Comparison of ENCODE assay signal across 1 cellular context in the genomic region with DNA sequence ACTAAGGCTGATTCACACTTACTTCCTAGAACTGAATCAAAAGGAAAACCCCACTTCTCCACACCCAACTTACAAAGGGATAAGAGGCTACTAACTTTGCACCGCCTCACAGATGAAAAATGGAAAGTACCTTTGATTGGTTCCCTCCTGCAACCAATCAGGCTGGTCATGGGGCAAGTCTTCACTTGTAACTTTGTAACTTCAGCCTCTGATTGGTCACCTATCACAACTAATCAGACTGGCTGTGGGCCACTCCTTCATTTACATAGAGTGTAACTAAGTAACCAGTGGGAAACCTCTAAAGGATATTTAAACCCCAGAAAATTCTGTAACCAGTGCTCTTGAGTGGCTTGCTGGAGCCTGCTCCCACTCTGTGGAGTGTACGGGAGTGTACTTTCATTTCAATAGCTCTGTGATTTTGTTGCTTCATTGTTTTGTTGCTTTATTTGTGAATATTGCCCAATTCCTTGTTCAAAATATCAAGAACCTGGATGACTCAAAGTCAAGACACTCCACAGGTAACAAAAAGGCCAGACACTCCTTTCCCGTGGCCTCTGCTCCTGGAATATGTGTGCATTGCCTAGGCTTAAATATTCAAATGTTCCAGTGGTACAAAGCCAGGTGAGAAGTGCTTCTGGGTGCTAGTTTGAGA.
TF ChIP-seq lines count a peak whose summit lies in the region.

No MANE protein-coding gene starts in this region.

TF ChIP-seq in K562, 482 proteins besides CTCF, POLR2A, EP300 and RAD21 (continued from another document):
- TF ChIP-seq, protein P1, sequence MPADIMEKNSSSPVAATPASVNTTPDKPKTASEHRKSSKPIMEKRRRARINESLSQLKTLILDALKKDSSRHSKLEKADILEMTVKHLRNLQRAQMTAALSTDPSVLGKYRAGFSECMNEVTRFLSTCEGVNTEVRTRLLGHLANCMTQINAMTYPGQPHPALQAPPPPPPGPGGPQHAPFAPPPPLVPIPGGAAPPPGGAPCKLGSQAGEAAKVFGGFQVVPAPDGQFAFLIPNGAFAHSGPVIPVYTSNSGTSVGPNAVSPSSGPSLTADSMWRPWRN (IDR thresholded peaks at IDR 0.05; ENCODE audit: low read depth), result no peak
- TF ChIP-seq PYGO2 (tag; IDR thresholded peaks at IDR 0.05), result no peak
- no peak for TF ChIP-seq ZC3H4 (CRISPR knock-in tag; IDR thresholded peaks at IDR 0.05; ENCODE audit: borderline replicate concordance)
- TF ChIP-seq ZNF79 (CRISPR knock-in tag; IDR thresholded peaks at IDR 0.05; ENCODE audit: low read depth), result no peak
- no peak for TF ChIP-seq POLR2B (IDR thresholded peaks at IDR 0.05; ENCODE audit: low read depth, partially characterized antibody)
- no peak for TF ChIP-seq FOXK2 (conservative IDR thresholded peaks at IDR 0.05 in 1 of 2, IDR thresholded peaks at IDR 0.05 in 1 of 2; ENCODE audit: low read depth in 2 of 2)
- TF ChIP-seq SMAD2 (IDR thresholded peaks at IDR 0.05; ENCODE audit: low read depth, low read length), result no peak
- TF ChIP-seq C11orf30 (IDR thresholded peaks at IDR 0.05; ENCODE audit: low read depth), result no peak
- no peak for TF ChIP-seq SRSF7 (optimal IDR thresholded peaks at IDR 0.05; ENCODE audit: low read depth, low read length)
- TF ChIP-seq, protein P2, sequence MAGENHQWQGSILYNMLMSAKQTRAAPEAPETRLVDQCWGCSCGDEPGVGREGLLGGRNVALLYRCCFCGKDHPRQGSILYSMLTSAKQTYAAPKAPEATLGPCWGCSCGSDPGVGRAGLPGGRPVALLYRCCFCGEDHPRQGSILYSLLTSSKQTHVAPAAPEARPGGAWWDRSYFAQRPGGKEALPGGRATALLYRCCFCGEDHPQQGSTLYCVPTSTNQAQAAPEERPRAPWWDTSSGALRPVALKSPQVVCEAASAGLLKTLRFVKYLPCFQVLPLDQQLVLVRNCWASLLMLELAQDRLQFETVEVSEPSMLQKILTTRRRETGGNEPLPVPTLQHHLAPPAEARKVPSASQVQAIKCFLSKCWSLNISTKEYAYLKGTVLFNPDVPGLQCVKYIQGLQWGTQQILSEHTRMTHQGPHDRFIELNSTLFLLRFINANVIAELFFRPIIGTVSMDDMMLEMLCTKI (IDR thresholded peaks at IDR 0.05; ENCODE audit: partially characterized antibody), result no peak
- TF ChIP-seq, protein P3, sequence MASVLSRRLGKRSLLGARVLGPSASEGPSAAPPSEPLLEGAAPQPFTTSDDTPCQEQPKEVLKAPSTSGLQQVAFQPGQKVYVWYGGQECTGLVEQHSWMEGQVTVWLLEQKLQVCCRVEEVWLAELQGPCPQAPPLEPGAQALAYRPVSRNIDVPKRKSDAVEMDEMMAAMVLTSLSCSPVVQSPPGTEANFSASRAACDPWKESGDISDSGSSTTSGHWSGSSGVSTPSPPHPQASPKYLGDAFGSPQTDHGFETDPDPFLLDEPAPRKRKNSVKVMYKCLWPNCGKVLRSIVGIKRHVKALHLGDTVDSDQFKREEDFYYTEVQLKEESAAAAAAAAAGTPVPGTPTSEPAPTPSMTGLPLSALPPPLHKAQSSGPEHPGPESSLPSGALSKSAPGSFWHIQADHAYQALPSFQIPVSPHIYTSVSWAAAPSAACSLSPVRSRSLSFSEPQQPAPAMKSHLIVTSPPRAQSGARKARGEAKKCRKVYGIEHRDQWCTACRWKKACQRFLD (CRISPR knock-in tag; IDR thresholded peaks at IDR 0.05), result no peak
- TF ChIP-seq TAF1 (IDR thresholded peaks at IDR 0.05; ENCODE audit: control insufficient read depth, extremely low read depth, insufficient read depth, low read length, severe bottlenecking), result no peak
- no peak for TF ChIP-seq TGIF2 (CRISPR knock-in tag; IDR thresholded peaks at IDR 0.05)
- TF ChIP-seq SMARCA5 (IDR thresholded peaks at IDR 0.05), result no peak
- TF ChIP-seq, protein P4, sequence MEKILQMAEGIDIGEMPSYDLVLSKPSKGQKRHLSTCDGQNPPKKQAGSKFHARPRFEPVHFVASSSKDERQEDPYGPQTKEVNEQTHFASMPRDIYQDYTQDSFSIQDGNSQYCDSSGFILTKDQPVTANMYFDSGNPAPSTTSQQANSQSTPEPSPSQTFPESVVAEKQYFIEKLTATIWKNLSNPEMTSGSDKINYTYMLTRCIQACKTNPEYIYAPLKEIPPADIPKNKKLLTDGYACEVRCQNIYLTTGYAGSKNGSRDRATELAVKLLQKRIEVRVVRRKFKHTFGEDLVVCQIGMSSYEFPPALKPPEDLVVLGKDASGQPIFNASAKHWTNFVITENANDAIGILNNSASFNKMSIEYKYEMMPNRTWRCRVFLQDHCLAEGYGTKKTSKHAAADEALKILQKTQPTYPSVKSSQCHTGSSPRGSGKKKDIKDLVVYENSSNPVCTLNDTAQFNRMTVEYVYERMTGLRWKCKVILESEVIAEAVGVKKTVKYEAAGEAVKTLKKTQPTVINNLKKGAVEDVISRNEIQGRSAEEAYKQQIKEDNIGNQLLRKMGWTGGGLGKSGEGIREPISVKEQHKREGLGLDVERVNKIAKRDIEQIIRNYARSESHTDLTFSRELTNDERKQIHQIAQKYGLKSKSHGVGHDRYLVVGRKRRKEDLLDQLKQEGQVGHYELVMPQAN (IDR thresholded peaks at IDR 0.05; ENCODE audit: borderline replicate concordance), result no peak
